In the genomic region with DNA sequence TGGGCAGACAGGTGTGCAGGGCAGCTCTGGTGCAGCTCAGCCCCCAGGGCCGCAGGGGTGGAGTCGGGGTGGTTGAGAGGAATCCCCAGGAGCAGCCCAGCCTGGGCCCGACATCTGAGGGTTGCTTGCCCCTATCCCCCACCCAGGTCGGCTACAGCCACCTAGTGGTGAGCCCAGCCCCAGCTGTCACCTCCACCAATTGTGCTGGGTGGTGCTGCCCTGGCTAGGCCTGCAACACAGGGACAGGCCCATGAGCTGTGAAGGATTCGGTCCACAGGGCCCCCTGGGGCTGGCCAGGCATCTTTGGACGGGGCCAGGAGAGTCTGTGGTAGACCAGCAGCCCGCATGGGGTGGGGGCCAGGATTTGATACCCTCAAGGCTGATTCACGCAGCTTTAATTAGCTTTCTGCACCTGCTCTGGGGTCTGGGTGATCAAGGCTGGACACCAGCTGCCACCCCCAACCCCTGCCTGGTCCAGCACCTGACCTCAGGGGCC, we compare ENCODE assay signal across 9 cellular contexts. TPM values are rescaled to one million over a fixed set of nuclear protein-coding genes. Genes with fewer than 3 reads are reported as not detected.
DNase-seq lines count a peak whose midpoint lies in the region; ATAC-seq, FAIRE-seq and TF ChIP-seq lines count a peak whose summit lies in the region.
"Had no signal": no experiment of that assay in that cellular context is flagged by ENCODE, and none has a peak within 500 bp of the region (broad histone marks: within the 10 kb centered on the region; RNA-seq: fewer than 3 reads in every experiment).

No MANE protein-coding gene starts in this region.

- TF ChIP-seq RAD21 in H1 (IDR thresholded peaks at IDR 0.05 in 1 of 2, conservative IDR thresholded peaks at IDR 0.05 in 1 of 2; ENCODE audit: low read depth in 2 of 2, low read length in 2 of 2): peak; percentile 87 to 91

- POLR2A ChIA-PET in H1 (lab: Charles Lee; ENCODE audit: partially characterized antibody): interaction anchor here (1.2 to 1.3 kb wide), 2 partner anchors 10 to 63 kb away, joined by 3 read pairs; no protein-coding TSS in a partner anchor

- no peak overlapping the region for H2BK120ac ChIP-seq in H1 (replicated peaks; ENCODE audit: low read depth, low read length)

- TF ChIP-seq EP300 in H1 (IDR thresholded peaks at IDR 0.05; ENCODE audit: borderline replicate concordance in 1 of 2, low read depth in 2 of 2, low read length in 2 of 2): no peak

- no peak for ATAC-seq in GM21526 (IDR thresholded peaks at IDR 0.05; ENCODE audit: low FRiP score, unreplicated experiment)
- no peak for ATAC-seq in GM21529 (IDR thresholded peaks at IDR 0.05; ENCODE audit: unreplicated experiment)

- H4K91ac ChIP-seq in H1 (replicated peaks; ENCODE audit: insufficient read length, low read length): no peak overlapping the region

- CTCF ChIA-PET in H1 (lab: Charles Lee; ENCODE audit: partially characterized antibody): interaction anchor here (0.7 to 6.5 kb wide), 36 partner anchors 8 to 157 kb away, joined by 3 to 93 read pairs (median 6); partner anchors contain the start of gene CCDC188

- no peak overlapping the region for H3K4ac ChIP-seq in H1 (replicated peaks; ENCODE audit: insufficient read length, low read depth, low read length)

- H3K36me3 Mint-ChIP-seq in neural crest cell (ENCODE audit: low read depth): no peaks in the 10 kb centered on the region

- H4K5ac ChIP-seq in H1 (ENCODE audit: insufficient read length, low read depth, low read length): no peak overlapping the region

- H3K27ac ChIP-seq in H1 (ENCODE audit: low read depth, low read length): no peak overlapping the region
- H3K27ac ChIP-seq: neutrophil had no signal

- no peaks in the 10 kb centered on the region for H3K9me3 ChIP-seq in H1 (ENCODE audit: insufficient read depth in 2 of 2, low read depth in 1 of 2, low read length in 1 of 2)
- H3K9me3 ChIP-seq: neutrophil had no signal

- no peak overlapping the region for H2BK12ac ChIP-seq in H1 (ENCODE audit: low read depth, low read length)

- no peak overlapping the region for H2BK5ac ChIP-seq in H1 (ENCODE audit: low read depth, low read length)

- no peak overlapping the region for H3K18ac ChIP-seq in H1 (ENCODE audit: extremely low read depth, low read length)

- no peak overlapping the region for H3K4me3 Mint-ChIP-seq in neural crest cell

- H3K9me3 Mint-ChIP-seq in neural crest cell: no peaks in the 10 kb centered on the region

- H3K79me1 ChIP-seq in H1 (ENCODE audit: low read depth, low read length): no peaks in the 10 kb centered on the region; the same call in 1 of the 2 replicates

- 48% methylated on average over 8 of the region's 8 CpGs; no CpG with 5 or more reads in 1 of the 2 experiments for WGBS in H1 (ENCODE audit: extremely low coverage in 1 of 2, insufficient coverage in 1 of 2, insufficient read length in 1 of 2, insufficient replicate concordance in 2 of 2, low coverage in 1 of 2, low lambda C conversion rate in 2 of 2, missing lambda C conversion rate in 1 of 2), 2 experiments

- peaks cover 29% of the 10 kb centered on the region for H3K4me1 Mint-ChIP-seq in neural crest cell

- DNase-seq in AG09309 (ENCODE audit: low read depth) (no peak), GM13977 (ENCODE audit: low spot score) (peak; percentile 96), NCI-H1092 treated with DMSO at 0.1 percent for 48 hours (lab: John Stamatoyannopoulos, UW) (peak; percentile 55), H1 (ENCODE audit: low read depth in 1 of 2, low spot score in 2 of 2) (peak; percentile 34 to 87), neural crest cell (ENCODE audit: low read depth, low spot score) (peak; percentile 36)
- peak; percentile 78 for DNase-seq in activated CD4-positive, alpha-beta T cell treated with anti-CD3 and anti-CD28 coated beads for 48 hours

- no peak overlapping the region for H4K8ac ChIP-seq in H1 (ENCODE audit: extremely low read depth, insufficient read depth, low read length)

- no peak overlapping the region for H2AFZ ChIP-seq in H1 (ENCODE audit: low read length)

- no peak overlapping the region for H3K56ac ChIP-seq in H1 (replicated peaks; ENCODE audit: insufficient read length, low read depth, low read length)

- H3K23me2 ChIP-seq in H1 (ENCODE audit: low read depth, low read length): no peaks in the 10 kb centered on the region

- no peaks in the 10 kb centered on the region for H3K27me3 ChIP-seq in H1 (replicated peaks in 1 of 4; ENCODE audit: control insufficient read depth in 3 of 4, extremely low read depth in 1 of 4, insufficient read depth in 3 of 4, low read length in 3 of 4)
- H3K27me3 ChIP-seq: neutrophil had no signal

- TF ChIP-seq CTCF in AG09309 (IDR thresholded peaks at IDR 0.05; ENCODE audit: control insufficient read depth, insufficient read depth, low read depth, low read length, missing control alignments) (peak; percentile 38), GM13977 (IDR thresholded peaks at IDR 0.05; ENCODE audit: extremely low read depth, insufficient read depth, missing control alignments) (peak; percentile 83), H1 (IDR thresholded peaks at IDR 0.05; ENCODE audit: control extremely low read depth in 1 of 3, insufficient read depth in 1 of 3, low read depth in 1 of 3, low read length in 3 of 3) (peak; percentile 92 to 95 (median 94)), neural crest cell (conservative IDR thresholded peaks at IDR 0.05) (peak; percentile 63)

- no peak overlapping the region for H3K27ac Mint-ChIP-seq in neural crest cell (ENCODE audit: unreplicated experiment)

- H3K4me2 ChIP-seq in H1 (ENCODE audit: insufficient read depth in 1 of 2, low read depth in 2 of 2, low read length in 2 of 2): no peak overlapping the region

- no peak overlapping the region for H2BK15ac ChIP-seq in H1 (ENCODE audit: low read length)

- H3K36me3 ChIP-seq in H1 (ENCODE audit: control insufficient read depth in 2 of 4, insufficient read depth in 4 of 4, low read length in 3 of 4): peaks cover 0 to 14% (median 0%) of the 10 kb centered on the region in 4 experiments; a peak in 2 of 8 replicates

- peaks cover 0 to 2% of the 10 kb centered on the region in 2 experiments for H4K20me1 ChIP-seq in H1 (replicated peaks in 1 of 2; ENCODE audit: control insufficient read depth in 1 of 2, insufficient read depth in 2 of 2, low read length in 2 of 2)

- no peak overlapping the region for H3K14ac ChIP-seq in H1 (ENCODE audit: insufficient read length)

- H3K79me2 ChIP-seq in H1 (ENCODE audit: control insufficient read depth in 1 of 2, insufficient read depth in 2 of 2, low read length in 2 of 2): no peaks in the 10 kb centered on the region

- TF ChIP-seq POLR2A in H1 (IDR thresholded peaks at IDR 0.05; ENCODE audit: control extremely low read depth in 1 of 2, low read depth in 2 of 2, low read length in 2 of 2): no peak

- H3K23ac ChIP-seq in H1 (ENCODE audit: insufficient read length): no peak overlapping the region

- no peak overlapping the region for H2BK20ac ChIP-seq in H1 (ENCODE audit: low read length)

- in situ Hi-C loops in GM13977 (cut with MboI; ENCODE audit: low pct_unique_long_range_greater_than_20kb, low sequenced_read_pairs, unreplicated experiment): loop anchor here (10.0 kb wide), 1 partner anchor 64 kb away; no protein-coding TSS in a partner anchor

- H2AK5ac ChIP-seq in H1 (ENCODE audit: low read depth, low read length): no peak overlapping the region

- H3K4me3 ChIP-seq in AG09309 (ENCODE audit: control insufficient read depth, low read depth, low read length) (no peak overlapping the region), H1 (ENCODE audit: extremely low read depth in 1 of 4, insufficient read depth in 2 of 4, low read depth in 3 of 4, low read length in 4 of 4) (no peak overlapping the region)

- no peak for FAIRE-seq in H1 (lab: Jason Lieb, UNC)

- no peak overlapping the region for H3K9ac ChIP-seq in H1 (replicated peaks in 1 of 4; ENCODE audit: extremely low read depth in 1 of 4, low read depth in 3 of 4, low read length in 3 of 4)

- H3K4me1 ChIP-seq in H1 (replicated peaks in 1 of 4; ENCODE audit: control insufficient read depth in 3 of 4, insufficient read depth in 4 of 4, low read length in 3 of 4): peaks cover 0 to 17% (median 8%) of the 10 kb centered on the region in 4 experiments; a peak in 5 of 7 replicates

- no peaks in the 10 kb centered on the region for H3K27me3 Mint-ChIP-seq in neural crest cell (ENCODE audit: low read depth)

TF ChIP-seq in H1, 55 proteins besides CTCF, POLR2A, EP300 and RAD21:
- TF ChIP-seq SIN3A (conservative IDR thresholded peaks at IDR 0.05 in 1 of 2, IDR thresholded peaks at IDR 0.05 in 1 of 2; ENCODE audit: low read depth in 1 of 2, low read length in 2 of 2) (peak; percentile 48 to 61; a peak in 1 of 4 replicates), RNF2 (IDR thresholded peaks at IDR 0.05; ENCODE audit: borderline replicate concordance, low read depth, low read length, missing control alignments, poor library complexity, severe bottlenecking) (no peak), GABPA (IDR thresholded peaks at IDR 0.05; ENCODE audit: borderline replicate concordance, insufficient read depth, low read length) (peak; percentile 78)

RNA-seq across cellular contexts. Expression of gene RTN4R, which starts 29.5 kb away (rescaled TPM):
- total RNA-seq in H1 (2021; fragmentation: NEBNext Ultra II Directional; extraction: Animal tissue kit (Norgen Biotek cat#: 25700)): 21.8 and 22.5 TPM in 2 replicates
- 41.3 and 51.5 TPM in 2 replicates for polyA plus RNA-seq in H1 (2011; rRNA removed)
- 24.6 TPM for polyA plus RNA-seq in H1 (2011; cell fraction: cytosol; rRNA removed)
- 24.0 TPM for polyA plus RNA-seq in H1 (2011; cell fraction: nucleus; rRNA removed)
- polyA plus RNA-seq in H1 (2012, experiment 1 of 2): 11.0 to 25.6 TPM (median 23.1 TPM) in 4 replicates
- polyA plus RNA-seq in H1 (2012, experiment 2 of 2): 19.1 TPM
- polyA plus RNA-seq in H1 (2013, experiment 1 of 2): 30.2 TPM
- polyA plus RNA-seq in H1 (2013, experiment 2 of 2): 29.2 TPM
- polyA minus RNA-seq in H1 (2011; rRNA and poly(A)+ RNA removed): 10.5 and 13.6 TPM in 2 replicates
- polyA minus RNA-seq in H1 (2011; cell fraction: cytosol; rRNA and poly(A)+ RNA removed): 23.1 TPM
- 9.8 TPM for polyA minus RNA-seq in H1 (2011; cell fraction: nucleus; rRNA and poly(A)+ RNA removed)
- 17.9 and 19.0 TPM in 2 replicates for total RNA-seq in neural crest cell

Comparison
In these comparisons a context has a peak if more than half of its experiments do, and no peak if none do; other contexts are left out.
1. CTCF ChIP-seq: peak in every context shown above with its lines; median percentile 94 in H1; 83 in GM13977; 63 in neural crest cell; 38 in AG09309.